8 cellular contexts compared by ENCODE assay signal in genomic region chr5:177133845-177134652, GRCh38. TPM values are rescaled to one million over a fixed set of nuclear protein-coding genes. Genes with fewer than 3 reads are reported as not detected.
DNase-seq lines count a peak whose midpoint lies in the region; ATAC-seq and TF ChIP-seq lines count a peak whose summit lies in the region.

No MANE protein-coding gene starts in this region.

- ATAC-seq in GM18907 (IDR thresholded peaks at IDR 0.05; ENCODE audit: unreplicated experiment) (peak; percentile 37), HG03108 (IDR thresholded peaks at IDR 0.05; ENCODE audit: unreplicated experiment) (peak; percentile 19), left ventricle myocardium superior (peak; percentile 58)
- peak; percentile 18 for ATAC-seq in activated naive CD8-positive, alpha-beta T cell treated with anti-CD3 and anti-CD28 coated beads, Interleukin-2, amount 10 ng/mL, durations not matched to agents 7 days and 5 days (ENCODE audit: low read depth)

- H3K27me3 Mint-ChIP-seq in activated naive CD8-positive, alpha-beta T cell treated with anti-CD3 and anti-CD28 coated beads, Interleukin-2, amount 10 ng/mL, durations not matched to agents 7 days and 5 days: no peaks in the 10 kb centered on the region
- peaks cover 9% of the 10 kb centered on the region for H3K27me3 Mint-ChIP-seq in progenitor cell of endocrine pancreas

- peaks cover 21% of the 10 kb centered on the region for H3K36me3 Mint-ChIP-seq in activated naive CD8-positive, alpha-beta T cell treated with anti-CD3 and anti-CD28 coated beads, Interleukin-2, amount 10 ng/mL, durations not matched to agents 7 days and 5 days
- peaks cover 18% of the 10 kb centered on the region for H3K36me3 Mint-ChIP-seq in progenitor cell of endocrine pancreas (ENCODE audit: insufficient read depth)

- no peaks in the 10 kb centered on the region for H3K9me3 Mint-ChIP-seq in activated naive CD8-positive, alpha-beta T cell treated with anti-CD3 and anti-CD28 coated beads, Interleukin-2, amount 10 ng/mL, durations not matched to agents 7 days and 5 days
- no peaks in the 10 kb centered on the region for H3K9me3 Mint-ChIP-seq in progenitor cell of endocrine pancreas (ENCODE audit: low read depth)

- peak overlapping the region; percentile 80 for H3K27ac ChIP-seq in RWPE1

- DNase-seq in AG08396 (ENCODE audit: low spot score): peak; percentile 72
- DNase-seq in RWPE1 (ENCODE audit: low spot score): peak; percentile 65
- DNase-seq in activated naive CD8-positive, alpha-beta T cell treated with anti-CD3 and anti-CD28 coated beads, Interleukin-2, amount 10 ng/mL, durations not matched to agents 7 days and 5 days: peak; percentile 81
- peak; percentile 65 for DNase-seq in left ventricle myocardium superior
- peak; percentile 26 for DNase-seq in progenitor cell of endocrine pancreas (ENCODE audit: low spot score, unreplicated experiment)
- no peak for DNase-seq in effector CD8-positive, alpha-beta T cell (lab: John Stamatoyannopoulos, UW)

- intact Hi-C loops in left ventricle myocardium superior (cut with micrococcal nuclease): no loop called here

- CTCF ChIA-PET in RWPE1 (lab: Yijun Ruan, JAX): interaction anchor here (0.6 to 0.9 kb wide), 3 partner anchors 21 to 112 kb away, joined by 3 to 4 read pairs (median 3); partner anchors contain the start of gene ZNF346

- POLR2A ChIA-PET in RWPE1 (lab: Yijun Ruan, JAX; ENCODE audit: low non-redundant PET): interaction anchor here (0.6 kb wide), 2 partner anchors 599 to 705 kb away, joined by 3 to 10 read pairs; no protein-coding TSS in a partner anchor
- POLR2A ChIA-PET in activated naive CD8-positive, alpha-beta T cell treated with anti-CD3 and anti-CD28 coated beads, Interleukin-2, amount 10 ng/mL, durations not matched to agents 7 days and 5 days (lab: Charles Lee): interaction anchor here (0.6 to 2.9 kb wide), 14 partner anchors 8 to 375 kb away, joined by 3 to 17 read pairs (median 5); partner anchors contain the start of genes MXD3, PRELID1 and RAB24

- H3K4me3 Mint-ChIP-seq in activated naive CD8-positive, alpha-beta T cell treated with anti-CD3 and anti-CD28 coated beads, Interleukin-2, amount 10 ng/mL, durations not matched to agents 7 days and 5 days: peak overlapping the region; percentile 91
- H3K4me3 Mint-ChIP-seq in progenitor cell of endocrine pancreas (ENCODE audit: low read depth): peak overlapping the region; percentile 86

- peak overlapping the region; percentile 93 for H3K27ac Mint-ChIP-seq in activated naive CD8-positive, alpha-beta T cell treated with anti-CD3 and anti-CD28 coated beads, Interleukin-2, amount 10 ng/mL, durations not matched to agents 7 days and 5 days
- peak overlapping the region; percentile 98 for H3K27ac Mint-ChIP-seq in progenitor cell of endocrine pancreas

- TF ChIP-seq CTCF in RWPE1 (conservative IDR thresholded peaks at IDR 0.05; ENCODE audit: low read depth): no peak
- TF ChIP-seq CTCF in progenitor cell of endocrine pancreas (IDR thresholded peaks at IDR 0.05; ENCODE audit: unreplicated experiment): no peak

- peaks cover 29% of the 10 kb centered on the region for H3K4me1 Mint-ChIP-seq in activated naive CD8-positive, alpha-beta T cell treated with anti-CD3 and anti-CD28 coated beads, Interleukin-2, amount 10 ng/mL, durations not matched to agents 7 days and 5 days
- H3K4me1 Mint-ChIP-seq in progenitor cell of endocrine pancreas (ENCODE audit: low read depth): peaks cover 25% of the 10 kb centered on the region

RNA-seq across cellular contexts. Expression of gene NSD1, which starts 0.5 kb away (rescaled TPM):
- 100 to 1,000 TPM in 1 of 2 experiments, 10 to 100 TPM in 1; 96.2 to 101 TPM for total RNA-seq in activated naive CD8-positive, alpha-beta T cell treated with anti-CD3 and anti-CD28 coated beads, Interleukin-2, amount 10 ng/mL, durations not matched to agents 7 days and 5 days
- total RNA-seq in left ventricle myocardium superior (38.5 TPM), progenitor cell of endocrine pancreas (168 and 178 TPM in 2 replicates)

RNA-seq across cellular contexts. Expression of gene FGFR4, which starts 47.3 kb away (rescaled TPM):
- 1 to 10 TPM; 1.9 to 2.3 TPM for total RNA-seq in activated naive CD8-positive, alpha-beta T cell treated with anti-CD3 and anti-CD28 coated beads, Interleukin-2, amount 10 ng/mL, durations not matched to agents 7 days and 5 days
- total RNA-seq in left ventricle myocardium superior (1.4 TPM), progenitor cell of endocrine pancreas (244 and 258 TPM in 2 replicates)

Comparison
In these comparisons a context has a peak if more than half of its experiments do, and no peak if none do; other contexts are left out.
1. RNA of gene FGFR4, which starts 47.3 kb away (total RNA-seq): 244 to 258 TPM in progenitor cell of endocrine pancreas; 1.9 to 2.3 TPM in activated naive CD8-positive, alpha-beta T cell treated with anti-CD3 and anti-CD28 coated beads, Interleukin-2, amount 10 ng/mL, durations not matched to agents 7 days and 5 days and 1.4 TPM in left ventricle myocardium superior (single experiment); every median in the first group is over 10 times any median in the second.
2. Peak in every context shown above with its lines, with median percentiles within 50 percentile points of each other: ATAC-seq.